8 cellular contexts compared by ENCODE assay signal in the genomic region with DNA sequence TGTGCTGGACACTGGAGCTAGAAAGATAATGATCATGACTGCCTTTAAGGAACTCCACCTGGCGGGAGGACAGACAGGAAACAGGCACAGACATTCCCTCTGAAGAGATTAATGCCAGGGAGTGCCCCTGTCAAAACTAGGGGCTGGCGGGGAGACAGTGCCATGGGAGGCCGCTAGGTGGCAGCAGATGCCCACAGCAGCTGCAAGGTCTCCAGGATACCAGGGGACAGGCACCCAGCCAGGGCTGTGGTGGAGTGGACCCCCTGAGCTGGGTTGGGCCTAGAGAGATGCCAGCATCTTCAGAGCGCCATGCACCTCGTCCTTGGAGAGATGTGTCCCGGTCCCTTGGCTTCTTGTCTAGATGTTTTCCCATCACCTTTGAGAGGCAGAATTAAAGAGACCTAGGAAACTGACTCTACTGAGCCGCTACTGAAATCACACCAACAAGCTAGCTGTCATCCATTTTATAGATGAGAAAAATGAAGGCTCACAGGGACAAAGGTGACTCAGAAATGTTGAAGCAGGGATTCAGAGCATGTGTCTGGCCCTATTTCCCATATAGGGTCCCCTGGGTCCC. TPM values are rescaled to one million over a fixed set of nuclear protein-coding genes. Genes with fewer than 3 reads are reported as not detected.
DNase-seq lines count a peak whose midpoint lies in the region; ATAC-seq and TF ChIP-seq lines count a peak whose summit lies in the region.

No MANE protein-coding gene starts in this region.

- H3K27me3 ChIP-seq in CD8-positive, alpha-beta memory T cell (ENCODE audit: insufficient read depth, low read length, poor library complexity, severe bottlenecking): no peaks in the 10 kb centered on the region

- peak; percentile 99 for TF ChIP-seq CTCF in WI38 (IDR thresholded peaks at IDR 0.05; ENCODE audit: low read depth, low read length)

- H3K4me1 ChIP-seq in CD8-positive, alpha-beta memory T cell (ENCODE audit: insufficient read depth, low read length): no peaks in the 10 kb centered on the region

- H3K27me3 Mint-ChIP-seq in CD8-positive, alpha-beta memory T cell: peaks cover 11 to 24% of the 10 kb centered on the region in 2 donors

- H3K27ac Mint-ChIP-seq in CD8-positive, alpha-beta memory T cell: no peak overlapping the region

- DNase-seq in CD8-positive, alpha-beta memory T cell: peak; percentile 63 to 80 (median 72)
- DNase-seq in NCI-H2196 treated with DMSO at 0.1 percent for 48 hours (lab: John Stamatoyannopoulos, UW; ENCODE audit: unreplicated experiment) (peak; percentile 78), T47D (ENCODE audit: low read depth in 1 of 2, low spot score in 1 of 2) (peak; percentile 80 to 90), inferior parietal cortex (ENCODE audit: extremely low spot score) (peak; percentile 80)
- peak; percentile 59 to 67 for DNase-seq in stimulated activated CD4-positive, alpha-beta T cell treated with anti-CD3 and anti-CD28 coated beads, Interleukin-15, amount 100 ng/mL, for 48 hours (ENCODE audit: low read depth in 2 of 2)

- H3K27ac ChIP-seq in CD8-positive, alpha-beta memory T cell (ENCODE audit: low read depth, low read length): no peak overlapping the region

- H3K9me3 Mint-ChIP-seq in CD8-positive, alpha-beta memory T cell: peaks cover 0 to 7% (median 6%) of the 10 kb centered on the region in 5 donors

- H3K36me3 ChIP-seq in CD8-positive, alpha-beta memory T cell (ENCODE audit: insufficient read depth, low read length): no peaks in the 10 kb centered on the region

- no peaks in the 10 kb centered on the region for H3K4me1 Mint-ChIP-seq in CD8-positive, alpha-beta memory T cell

- H3K9me3 ChIP-seq in CD8-positive, alpha-beta memory T cell (ENCODE audit: low read length): no peaks in the 10 kb centered on the region

- no peak overlapping the region for H3K4me3 Mint-ChIP-seq in CD8-positive, alpha-beta memory T cell

- ATAC-seq in HG02571 (IDR thresholded peaks at IDR 0.05; ENCODE audit: unreplicated experiment): peak; percentile 56
- no peak for ATAC-seq in GM21576 (IDR thresholded peaks at IDR 0.05; ENCODE audit: unreplicated experiment)

- H3K36me3 Mint-ChIP-seq in CD8-positive, alpha-beta memory T cell: peaks cover 0 to 5% (median 0%) of the 10 kb centered on the region in 3 donors

- CTCF ChIA-PET in CD8-positive, alpha-beta memory T cell (lab: Charles Lee): interaction anchor here (0.6 to 5.0 kb wide), 18 partner anchors 9 to 645 kb away, joined by 3 to 80 read pairs (median 4); a partner anchor contains a TSS

- in situ Hi-C loops in T47D (cut with HindIII; ENCODE audit: low pct_unique_long_range_greater_than_20kb, low sequenced_read_pairs): no loop called here

- H3K4me3 ChIP-seq in CD8-positive, alpha-beta memory T cell (ENCODE audit: low read length): no peak overlapping the region
- no peak overlapping the region for H3K4me3 ChIP-seq in WI38 (ENCODE audit: low read depth, low read length)

- POLR2A ChIA-PET in CD8-positive, alpha-beta memory T cell (lab: Charles Lee): no interaction called here

RNA-seq across cellular contexts. Expression of a gene that starts 3.6 kb away (rescaled TPM):
- not detected for total RNA-seq in CD8-positive, alpha-beta memory T cell
- not detected for polyA plus RNA-seq in CD8-positive, alpha-beta memory T cell

RNA-seq across cellular contexts. Expression of a gene that starts 10.7 kb away (rescaled TPM):
- total RNA-seq in CD8-positive, alpha-beta memory T cell: 1 to 10 TPM in 1 of 2 experiments, under 1 TPM in 1; 0.91 to 1.1 TPM
- 6.1 TPM for polyA plus RNA-seq in CD8-positive, alpha-beta memory T cell

RNA-seq across cellular contexts. Expression of a gene that starts 33.7 kb away (rescaled TPM):
- not detected for total RNA-seq in CD8-positive, alpha-beta memory T cell
- not detected for polyA plus RNA-seq in CD8-positive, alpha-beta memory T cell

RNA-seq across cellular contexts. Expression of a gene that starts 51.2 kb away (rescaled TPM):
- not detected for total RNA-seq in CD8-positive, alpha-beta memory T cell
- polyA plus RNA-seq in CD8-positive, alpha-beta memory T cell: not detected
